ENCODE assay signal across 8 cellular contexts in the genomic region with DNA sequence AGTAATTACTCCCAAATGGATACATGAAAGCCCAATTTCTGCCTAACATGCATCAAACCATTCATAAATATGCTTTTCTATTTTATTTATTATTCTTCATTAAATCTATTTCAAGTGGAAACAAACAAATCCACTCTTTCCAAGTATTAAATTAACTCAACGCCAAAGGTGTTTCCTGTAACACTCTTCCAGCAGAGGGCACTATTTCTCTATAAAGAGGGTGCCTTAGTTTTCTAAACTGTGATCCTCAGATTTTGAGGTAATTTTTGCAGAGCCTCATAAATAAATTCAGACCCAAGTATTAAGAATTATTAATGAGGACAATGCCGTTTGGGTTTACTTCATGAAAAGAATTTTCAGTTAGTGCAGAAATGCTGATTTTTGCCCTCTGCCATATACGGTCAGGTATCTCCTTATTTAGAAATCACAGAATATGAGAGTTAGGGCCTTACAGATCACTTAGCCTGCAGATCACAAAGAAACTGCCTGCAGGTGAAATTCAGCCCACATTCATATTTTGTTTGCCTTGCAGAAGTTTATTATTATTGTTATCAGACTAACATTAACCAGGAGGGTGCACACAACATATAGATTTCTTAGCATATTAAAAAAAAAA. TPM values are rescaled to one million over a fixed set of nuclear protein-coding genes. Genes with fewer than 3 reads are reported as not detected.
DNase-seq lines count a peak whose midpoint lies in the region; ATAC-seq and TF ChIP-seq lines count a peak whose summit lies in the region.

No MANE protein-coding gene starts in this region.

- no peak overlapping the region for H3K4me2 ChIP-seq in DOHH2 (ENCODE audit: low read length)
- H3K4me2 ChIP-seq in KMS-11: no peak overlapping the region

- whole genome bisulfite sequencing in aorta, 2 donors: 10 to 14% methylated on average over 3 of the region's 3 CpGs

- no peak overlapping the region for H2AFZ ChIP-seq in KMS-11 (ENCODE audit: low read depth)

- H3K36me3 ChIP-seq in DOHH2 (ENCODE audit: control insufficient read depth, low read length) (no peaks in the 10 kb centered on the region), KMS-11 (ENCODE audit: insufficient read depth) (no peaks in the 10 kb centered on the region), aorta (ENCODE audit: control insufficient read depth in 1 of 2, insufficient read depth in 2 of 2, low read length in 1 of 2) (no peaks in the 10 kb centered on the region)

- H3K27ac ChIP-seq in DOHH2 (ENCODE audit: low read depth, low read length): no peak overlapping the region
- H3K27ac ChIP-seq in KMS-11: no peak overlapping the region
- H3K27ac ChIP-seq in aorta (ENCODE audit: low read depth in 1 of 2, low read length in 2 of 2): no peak overlapping the region

- H3K4me3 ChIP-seq in DOHH2 (ENCODE audit: low read length) (no peak overlapping the region), KMS-11 (IDR thresholded peaks at IDR 0.05; ENCODE audit: insufficient read depth, low read depth, low read length) (no peak overlapping the region), aorta (ENCODE audit: low read length in 2 of 2) (no peak overlapping the region)

- intact Hi-C loops in aorta (cut with DNase I): loop anchor here (2.0 to 5.0 kb wide), 4 partner anchors 29 to 1017 kb away; no protein-coding TSS in a partner anchor

- TF ChIP-seq CTCF in DOHH2 (IDR thresholded peaks at IDR 0.05; ENCODE audit: low read depth, low read length, poor library complexity, severe bottlenecking): peak; percentile 79
- TF ChIP-seq CTCF in KMS-11 (conservative IDR thresholded peaks at IDR 0.05; ENCODE audit: low read depth, low read length): peak; percentile 77

- no peaks in the 10 kb centered on the region for H3F3A ChIP-seq in DOHH2 (ENCODE audit: control insufficient read depth, insufficient read depth)

- H3K4me1 ChIP-seq in DOHH2 (ENCODE audit: control insufficient read depth, low read length) (no peaks in the 10 kb centered on the region), KMS-11 (ENCODE audit: low read depth, poor library complexity, severe bottlenecking) (no peaks in the 10 kb centered on the region), aorta (ENCODE audit: control insufficient read depth in 1 of 2, insufficient read depth in 2 of 2, low read length in 2 of 2) (no peaks in the 10 kb centered on the region)

- no peaks in the 10 kb centered on the region for H4K20me1 ChIP-seq in DOHH2 (ENCODE audit: control insufficient read depth, insufficient read depth, low read depth, low read length)
- H4K20me1 ChIP-seq in KMS-11 (ENCODE audit: insufficient read depth): no peaks in the 10 kb centered on the region

- H3K9me3 ChIP-seq in DOHH2 (ENCODE audit: control insufficient read depth, insufficient read depth, low read length) (no peaks in the 10 kb centered on the region), aorta (ENCODE audit: control insufficient read depth, low read length) (no peaks in the 10 kb centered on the region)

- H3K79me2 ChIP-seq in DOHH2 (ENCODE audit: control insufficient read depth, low read length) (no peaks in the 10 kb centered on the region), KMS-11 (ENCODE audit: insufficient read depth, low read depth) (no peaks in the 10 kb centered on the region)

- no peak overlapping the region for H3K9ac ChIP-seq in KMS-11

- ATAC-seq in aorta (ENCODE audit: low FRiP score): peak; percentile 70
- no peak for ATAC-seq in HG03159 (IDR thresholded peaks at IDR 0.05; ENCODE audit: unreplicated experiment)

- DNase-seq in NOMO-1 treated with dmso at 0.1 percent for 144 hours (lab: John Stamatoyannopoulos, UW; ENCODE audit: unreplicated experiment) (peak; percentile 6), left kidney (ENCODE audit: low read depth, low spot score) (peak; percentile 79), aorta (no peak)
- peak; percentile 55 for DNase-seq in central memory CD4-positive, alpha-beta T cell
- no peak for DNase-seq in stimulated activated CD4-positive, alpha-beta T cell treated with anti-CD3 and anti-CD28 coated beads, Interleukin-4, amount 100 ng/mL, for 4 hours

- H3K27me3 ChIP-seq in DOHH2 (ENCODE audit: control insufficient read depth, low read length) (peaks cover 18% of the 10 kb centered on the region), KMS-11 (ENCODE audit: insufficient read depth, low read depth) (no peaks in the 10 kb centered on the region), aorta (ENCODE audit: control insufficient read depth in 1 of 2, insufficient read depth in 2 of 2, low read length in 1 of 2) (no peaks in the 10 kb centered on the region)

- H3K9me2 ChIP-seq in DOHH2 (replicated peaks; ENCODE audit: control insufficient read depth, low read length): no peaks in the 10 kb centered on the region

RNA-seq across cellular contexts. Expression of gene MYSM1, which starts 40.1 kb away (rescaled TPM):
- total RNA-seq in aorta: 10 to 100 TPM; 42.7 to 50.4 TPM
- polyA plus RNA-seq in aorta: 10 to 100 TPM in 1 of 2 donors, 1 to 10 TPM in 1; 6.6 to 13.3 TPM

RNA-seq across cellular contexts. Expression of gene JUN, which starts 43.9 kb away (rescaled TPM):
- total RNA-seq in aorta: 100 to 1,000 TPM; 101 to 275 TPM
- 100 to 1,000 TPM in 1 of 2 donors, 10 to 100 TPM in 1; 31.3 to 114 TPM for polyA plus RNA-seq in aorta

Comparison
In these comparisons a context has a peak if more than half of its experiments do, and no peak if none do; other contexts are left out.
1. DNase-seq: peak in NOMO-1 treated with dmso at 0.1 percent for 144 hours (single experiment), central memory CD4-positive, alpha-beta T cell (single experiment) and left kidney (single experiment); none in aorta (0 of 2) and stimulated activated CD4-positive, alpha-beta T cell treated with anti-CD3 and anti-CD28 coated beads, Interleukin-4, amount 100 ng/mL, for 4 hours (0 of 2).